Comparison of ENCODE assay signal across 1 cellular context in the genomic region with DNA sequence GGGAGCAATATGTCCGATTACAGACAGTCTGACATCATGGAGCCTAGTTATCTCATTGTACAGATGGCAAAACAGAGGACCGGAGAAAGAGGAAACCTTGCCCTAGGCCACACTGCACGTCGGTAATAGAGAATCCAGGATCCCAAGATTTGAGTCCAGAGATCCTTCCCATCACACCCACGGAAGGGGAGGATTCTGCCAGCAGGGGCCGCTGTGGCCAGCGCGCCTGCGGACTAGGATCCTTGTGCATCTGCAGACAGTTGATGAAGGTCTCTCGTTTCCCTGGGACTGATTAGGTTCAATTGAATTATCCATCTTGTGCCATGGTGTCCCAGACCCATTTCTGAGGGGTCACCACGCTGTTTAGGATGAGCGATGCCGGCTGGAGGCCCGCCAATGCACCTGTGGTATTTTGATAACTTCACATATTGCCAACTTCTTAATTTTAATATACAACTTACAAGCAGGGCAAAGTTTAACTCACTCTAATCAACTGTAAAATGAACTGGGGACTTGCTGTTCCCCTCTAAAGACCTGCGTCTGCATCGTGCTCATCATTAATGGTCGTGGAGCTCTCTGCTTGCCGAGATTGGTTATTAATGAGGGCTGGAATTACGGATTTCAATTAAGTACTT.
TF ChIP-seq lines count a peak whose summit lies in the region.

No MANE protein-coding gene starts in this region.

TF ChIP-seq in H1, 55 proteins besides CTCF, POLR2A, EP300 and RAD21 (continued from another document):
- TF ChIP-seq SRF (IDR thresholded peaks at IDR 0.05; ENCODE audit: low read depth, low read length) (no peak), CHD2 (IDR thresholded peaks at IDR 0.05; ENCODE audit: low read length) (no peak), TAF7 (optimal IDR thresholded peaks at IDR 0.05; ENCODE audit: borderline replicate concordance, low read depth, low read length) (no peak), BRCA1 (IDR thresholded peaks at IDR 0.05; ENCODE audit: low read depth, low read length) (no peak), KDM1A (IDR thresholded peaks at IDR 0.05; ENCODE audit: borderline replicate concordance, low read length) (peak; percentile 10; the same call in 1 of the 2 replicates), EGR1 (IDR thresholded peaks at IDR 0.05; ENCODE audit: borderline replicate concordance, low read depth, low read length) (no peak), YY1 (IDR thresholded peaks at IDR 0.05; ENCODE audit: low read depth, low read length) (0 out of 2 replicates have a peak, but pooled peaks have one; percentile 12), TBP (IDR thresholded peaks at IDR 0.05; ENCODE audit: low read depth, low read length) (no peak), NRF1 (IDR thresholded peaks at IDR 0.05; ENCODE audit: low read depth, low read length) (no peak)
- TF ChIP-seq, protein P1, sequence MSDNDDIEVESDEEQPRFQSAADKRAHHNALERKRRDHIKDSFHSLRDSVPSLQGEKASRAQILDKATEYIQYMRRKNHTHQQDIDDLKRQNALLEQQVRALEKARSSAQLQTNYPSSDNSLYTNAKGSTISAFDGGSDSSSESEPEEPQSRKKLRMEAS (IDR thresholded peaks at IDR 0.05): peak; percentile 46; the same call in 1 of the 2 replicates
